ENCODE assay signal across 8 cellular contexts in the genomic region with DNA sequence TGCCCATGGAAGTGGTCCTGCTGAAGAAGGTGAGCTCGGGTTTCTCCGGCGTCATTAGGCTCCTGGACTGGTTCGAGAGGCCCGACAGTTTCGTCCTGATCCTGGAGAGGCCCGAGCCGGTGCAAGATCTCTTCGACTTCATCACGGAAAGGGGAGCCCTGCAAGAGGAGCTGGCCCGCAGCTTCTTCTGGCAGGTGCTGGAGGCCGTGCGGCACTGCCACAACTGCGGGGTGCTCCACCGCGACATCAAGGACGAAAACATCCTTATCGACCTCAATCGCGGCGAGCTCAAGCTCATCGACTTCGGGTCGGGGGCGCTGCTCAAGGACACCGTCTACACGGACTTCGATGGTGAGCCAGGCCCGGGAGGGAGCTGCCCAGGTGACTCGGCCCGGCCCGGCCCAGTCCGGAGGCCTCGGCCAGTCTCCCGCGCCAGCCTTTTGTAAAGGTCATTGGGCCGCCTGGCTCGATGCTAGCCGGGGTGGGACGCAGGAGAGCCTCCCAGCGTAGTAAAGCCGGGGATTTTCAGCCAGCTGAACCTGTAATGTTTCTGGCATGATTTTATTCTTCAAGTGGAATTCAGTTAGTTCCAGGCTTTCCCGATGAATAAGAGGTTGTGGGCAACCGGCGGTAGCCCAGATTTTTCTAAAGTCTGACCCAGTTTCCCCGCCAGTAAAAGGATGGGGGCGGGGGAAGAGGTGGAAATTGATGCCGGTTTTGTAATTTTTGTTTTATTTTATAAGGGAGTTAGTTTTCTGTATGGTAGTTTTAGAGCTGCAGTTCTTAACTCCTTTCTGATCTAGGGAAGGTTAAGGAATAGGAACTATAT. TPM values are rescaled to one million over a fixed set of nuclear protein-coding genes. Genes with fewer than 3 reads are reported as not detected.
DNase-seq lines count a peak whose midpoint lies in the region.

No MANE protein-coding gene starts in this region.

- no peaks in the 10 kb centered on the region for H3K9me3 Mint-ChIP-seq in activated naive CD4-positive, alpha-beta T cell treated with anti-CD3 and anti-CD28 coated beads for 36 hours

- intact Hi-C loops in activated naive CD4-positive, alpha-beta T cell treated with anti-CD3 and anti-CD28 coated beads for 36 hours (cut with micrococcal nuclease), result loop anchor here (5.0 kb wide), 5 partner anchors 259 to 489 kb away; a partner anchor contains a TSS

- CTCF ChIA-PET in activated naive CD4-positive, alpha-beta T cell treated with anti-CD3 and anti-CD28 coated beads for 36 hours (lab: Charles Lee), result interaction anchor here (0.8 to 12.2 kb wide), 19 partner anchors 10 to 147 kb away, joined by 3 to 265 read pairs (median 4); no protein-coding TSS in a partner anchor

- peak overlapping the region; percentile 80 for H3K4me3 Mint-ChIP-seq in activated naive CD4-positive, alpha-beta T cell treated with anti-CD3 and anti-CD28 coated beads for 36 hours

- H3K27ac Mint-ChIP-seq in activated naive CD4-positive, alpha-beta T cell treated with anti-CD3 and anti-CD28 coated beads for 36 hours, result peak overlapping the region; percentile 90

- peaks cover 50% of the 10 kb centered on the region for H3K4me1 Mint-ChIP-seq in activated naive CD4-positive, alpha-beta T cell treated with anti-CD3 and anti-CD28 coated beads for 36 hours (ENCODE audit: low read depth)

- H3K27me3 Mint-ChIP-seq in activated naive CD4-positive, alpha-beta T cell treated with anti-CD3 and anti-CD28 coated beads for 36 hours (ENCODE audit: low read depth), result no peaks in the 10 kb centered on the region

- DNase-seq in GM03348 (ENCODE audit: low spot score) (peak; percentile 31), NCI-H2196 treated with DMSO at 0.1 percent for 48 hours (lab: John Stamatoyannopoulos, UW; ENCODE audit: unreplicated experiment) (peak; percentile 12), globus pallidus (ENCODE audit: low spot score) (peak; percentile 57), nucleus accumbens (lab: John Stamatoyannopoulos, UW) (peak in 48 of 56 donors; percentile 5 to 68 (median 38)), NCI-H774 (lab: John Stamatoyannopoulos, UW) (no peak), HuH-7 (ENCODE audit: low spot score) (no peak), HuH-7.5 (ENCODE audit: low spot score) (no peak)
- peak; percentile 49 for DNase-seq in activated naive CD4-positive, alpha-beta T cell treated with anti-CD3 and anti-CD28 coated beads for 36 hours

- peaks cover 55% of the 10 kb centered on the region for H3K36me3 Mint-ChIP-seq in activated naive CD4-positive, alpha-beta T cell treated with anti-CD3 and anti-CD28 coated beads for 36 hours (ENCODE audit: low read depth)

RNA-seq across cellular contexts. Expression of a gene that starts 1.4 kb away (rescaled TPM):
- total RNA-seq in activated naive CD4-positive, alpha-beta T cell treated with anti-CD3 and anti-CD28 coated beads for 36 hours, result 100 to 1,000 TPM; 226 to 227 TPM

Comparison
In these comparisons a context has a peak if more than half of its experiments do, and no peak if none do; other contexts are left out.
1. DNase-seq: peak in GM03348 (single experiment), NCI-H2196 treated with DMSO at 0.1 percent for 48 hours (single experiment), activated naive CD4-positive, alpha-beta T cell treated with anti-CD3 and anti-CD28 coated beads for 36 hours (single experiment), globus pallidus (single experiment) and nucleus accumbens (48 of 56); none in NCI-H774 (single experiment), HuH-7 (single experiment) and HuH-7.5 (single experiment).